In the genomic region with DNA sequence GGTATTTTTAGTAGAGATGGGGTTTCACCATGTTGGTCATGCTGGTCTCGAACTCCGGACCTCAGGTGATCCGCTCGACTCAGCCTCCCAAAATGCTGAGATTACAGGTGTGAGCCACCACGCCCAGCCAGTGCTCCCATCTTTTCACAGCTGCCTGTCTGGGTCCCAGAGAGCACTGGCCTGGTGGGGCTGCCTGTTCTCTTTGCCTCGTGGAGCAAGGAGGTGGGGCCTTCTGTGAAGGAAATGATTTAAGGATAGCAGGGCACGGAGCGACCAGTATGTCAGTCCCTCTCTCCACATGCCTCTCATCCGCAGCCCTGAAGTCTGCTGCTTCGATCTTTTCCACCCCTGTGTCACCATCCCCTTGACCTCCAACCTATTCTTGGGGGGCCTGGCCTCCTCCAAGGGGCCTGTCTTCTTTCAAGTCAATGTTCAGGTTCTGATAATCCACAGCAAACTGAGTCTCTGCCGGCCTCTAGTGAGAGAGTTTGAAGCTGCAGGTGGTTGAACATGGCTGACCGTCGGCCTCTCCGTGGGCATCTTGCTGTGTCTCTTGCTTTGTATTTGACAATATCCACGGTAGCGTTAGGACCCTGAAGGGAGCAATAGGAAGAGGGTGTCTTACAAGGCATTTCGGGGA, we compare ENCODE assay signal across 10 cellular contexts. TPM values are rescaled to one million over a fixed set of nuclear protein-coding genes. Genes with fewer than 3 reads are reported as not detected.
DNase-seq lines count a peak whose midpoint lies in the region; ATAC-seq and TF ChIP-seq lines count a peak whose summit lies in the region.
"Had no signal": no experiment of that assay in that cellular context is flagged by ENCODE, and none has a peak within 500 bp of the region (broad histone marks: within the 10 kb centered on the region; RNA-seq: fewer than 3 reads in every experiment).

No MANE protein-coding gene starts in this region.

- no peak overlapping the region for H3K4me3 ChIP-seq in fibroblast of villous mesenchyme (ENCODE audit: low read depth, low read length)
- H3K4me3 ChIP-seq in retinal pigment epithelial cell (ENCODE audit: low read length) = no peak overlapping the region

- ATAC-seq in SK-N-SH treated with all-trans-retinoic acid at 6 μM for 48 hours = peak; percentile 65; the same call in 2 of the 3 replicates
- no peak for ATAC-seq in HG02610 (IDR thresholded peaks at IDR 0.05; ENCODE audit: unreplicated experiment)
- ATAC-seq: natural killer cell had no signal

- peak; percentile 33 for TF ChIP-seq CTCF in GM12873 (IDR thresholded peaks at IDR 0.05; ENCODE audit: insufficient read depth, low read depth, low read length, missing control alignments)
- peak; percentile 74 for TF ChIP-seq CTCF in fibroblast of villous mesenchyme (IDR thresholded peaks at IDR 0.05; ENCODE audit: insufficient read depth, low read depth, low read length)
- peak; percentile 64 for TF ChIP-seq CTCF in retinal pigment epithelial cell (conservative IDR thresholded peaks at IDR 0.05; ENCODE audit: low read depth, low read length)

- DNase-seq in fibroblast of villous mesenchyme (ENCODE audit: low read depth) (peak; percentile 48), retinal pigment epithelial cell (ENCODE audit: low read depth) (no peak), SKM-1 treated with dmso at 0.1 percent for 144 hours (lab: John Stamatoyannopoulos, UW; ENCODE audit: unreplicated experiment) (no peak), D341Med (ENCODE audit: low spot score) (no peak)
- no peak for DNase-seq in activated CD4-positive, CD25-positive, alpha-beta regulatory T cell treated with anti-CD3 and anti-CD28 coated beads, Interleukin-2, amount 50 U/mL, for 72 hours
- DNase-seq: Karpas-422, natural killer cell had no signal

TF ChIP-seq in SK-N-SH treated with all-trans-retinoic acid at 6 μM for 48 hours, 23 proteins besides CTCF, POLR2A, EP300 and RAD21:
- TF ChIP-seq ZC3H10 (CRISPR knock-in tag; IDR thresholded peaks at IDR 0.05) (no peak), ESRRG (CRISPR knock-in tag; IDR thresholded peaks at IDR 0.05) (no peak), SNAI2 (CRISPR knock-in tag; IDR thresholded peaks at IDR 0.05) (no peak), ZNF70 (CRISPR knock-in tag; IDR thresholded peaks at IDR 0.05) (no peak), BACH2 (CRISPR knock-in tag; IDR thresholded peaks at IDR 0.05; ENCODE audit: borderline replicate concordance) (no peak), ZNF565 (CRISPR knock-in tag; conservative IDR thresholded peaks at IDR 0.05; ENCODE audit: low read depth) (no peak), ARNTL (CRISPR knock-in tag; IDR thresholded peaks at IDR 0.05; ENCODE audit: borderline replicate concordance, low read depth) (no peak), TCF4 (CRISPR knock-in tag; IDR thresholded peaks at IDR 0.05; ENCODE audit: borderline replicate concordance) (no peak), TOX (CRISPR knock-in tag; IDR thresholded peaks at IDR 0.05; ENCODE audit: borderline replicate concordance) (no peak), ISL1 (CRISPR knock-in tag; IDR thresholded peaks at IDR 0.05) (no peak)
- TF ChIP-seq, protein P1, sequence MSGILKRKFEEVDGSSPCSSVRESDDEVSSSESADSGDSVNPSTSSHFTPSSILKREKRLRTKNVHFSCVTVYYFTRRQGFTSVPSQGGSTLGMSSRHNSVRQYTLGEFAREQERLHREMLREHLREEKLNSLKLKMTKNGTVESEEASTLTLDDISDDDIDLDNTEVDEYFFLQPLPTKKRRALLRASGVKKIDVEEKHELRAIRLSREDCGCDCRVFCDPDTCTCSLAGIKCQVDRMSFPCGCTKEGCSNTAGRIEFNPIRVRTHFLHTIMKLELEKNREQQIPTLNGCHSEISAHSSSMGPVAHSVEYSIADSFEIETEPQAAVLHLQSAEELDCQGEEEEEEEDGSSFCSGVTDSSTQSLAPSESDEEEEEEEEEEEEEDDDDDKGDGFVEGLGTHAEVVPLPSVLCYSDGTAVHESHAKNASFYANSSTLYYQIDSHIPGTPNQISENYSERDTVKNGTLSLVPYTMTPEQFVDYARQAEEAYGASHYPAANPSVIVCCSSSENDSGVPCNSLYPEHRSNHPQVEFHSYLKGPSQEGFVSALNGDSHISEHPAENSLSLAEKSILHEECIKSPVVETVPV (CRISPR knock-in tag; IDR thresholded peaks at IDR 0.05) = no peak

RNA-seq across cellular contexts. Expression of a gene that starts 28.2 kb away (rescaled TPM):
- total RNA-seq in fibroblast of villous mesenchyme = 46.4 and 63.9 TPM in 2 replicates

RNA-seq across cellular contexts. Expression of a gene that starts 35.5 kb away (rescaled TPM):
- 1.7 and 2.3 TPM in 2 replicates for total RNA-seq in fibroblast of villous mesenchyme
